Comparison of ENCODE assay signal across 1 cellular context in the genomic region with DNA sequence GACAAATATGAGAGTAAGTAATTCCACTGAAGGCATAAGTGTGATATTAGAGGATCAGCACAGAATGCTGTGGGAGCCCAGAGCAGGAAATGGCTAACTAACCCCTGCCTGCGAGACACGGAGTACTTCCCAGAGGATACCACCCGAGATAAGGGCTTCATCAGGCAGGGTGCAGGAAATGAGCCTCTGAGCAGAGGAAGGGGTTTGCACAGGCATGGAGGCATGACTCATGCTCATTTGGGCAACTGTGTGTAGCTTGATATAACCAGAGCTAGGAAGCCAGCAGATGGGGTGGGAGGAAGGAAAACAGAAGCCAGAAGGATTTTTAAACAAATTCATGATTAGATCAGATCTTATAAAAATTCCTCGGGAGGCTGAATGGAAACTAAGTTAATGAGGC.
TF ChIP-seq lines count a peak whose summit lies in the region.

No MANE protein-coding gene starts in this region.

TF ChIP-seq in HepG2, 621 proteins besides CTCF, POLR2A, EP300 and RAD21 (continued from another document):
- TF ChIP-seq, protein P1, sequence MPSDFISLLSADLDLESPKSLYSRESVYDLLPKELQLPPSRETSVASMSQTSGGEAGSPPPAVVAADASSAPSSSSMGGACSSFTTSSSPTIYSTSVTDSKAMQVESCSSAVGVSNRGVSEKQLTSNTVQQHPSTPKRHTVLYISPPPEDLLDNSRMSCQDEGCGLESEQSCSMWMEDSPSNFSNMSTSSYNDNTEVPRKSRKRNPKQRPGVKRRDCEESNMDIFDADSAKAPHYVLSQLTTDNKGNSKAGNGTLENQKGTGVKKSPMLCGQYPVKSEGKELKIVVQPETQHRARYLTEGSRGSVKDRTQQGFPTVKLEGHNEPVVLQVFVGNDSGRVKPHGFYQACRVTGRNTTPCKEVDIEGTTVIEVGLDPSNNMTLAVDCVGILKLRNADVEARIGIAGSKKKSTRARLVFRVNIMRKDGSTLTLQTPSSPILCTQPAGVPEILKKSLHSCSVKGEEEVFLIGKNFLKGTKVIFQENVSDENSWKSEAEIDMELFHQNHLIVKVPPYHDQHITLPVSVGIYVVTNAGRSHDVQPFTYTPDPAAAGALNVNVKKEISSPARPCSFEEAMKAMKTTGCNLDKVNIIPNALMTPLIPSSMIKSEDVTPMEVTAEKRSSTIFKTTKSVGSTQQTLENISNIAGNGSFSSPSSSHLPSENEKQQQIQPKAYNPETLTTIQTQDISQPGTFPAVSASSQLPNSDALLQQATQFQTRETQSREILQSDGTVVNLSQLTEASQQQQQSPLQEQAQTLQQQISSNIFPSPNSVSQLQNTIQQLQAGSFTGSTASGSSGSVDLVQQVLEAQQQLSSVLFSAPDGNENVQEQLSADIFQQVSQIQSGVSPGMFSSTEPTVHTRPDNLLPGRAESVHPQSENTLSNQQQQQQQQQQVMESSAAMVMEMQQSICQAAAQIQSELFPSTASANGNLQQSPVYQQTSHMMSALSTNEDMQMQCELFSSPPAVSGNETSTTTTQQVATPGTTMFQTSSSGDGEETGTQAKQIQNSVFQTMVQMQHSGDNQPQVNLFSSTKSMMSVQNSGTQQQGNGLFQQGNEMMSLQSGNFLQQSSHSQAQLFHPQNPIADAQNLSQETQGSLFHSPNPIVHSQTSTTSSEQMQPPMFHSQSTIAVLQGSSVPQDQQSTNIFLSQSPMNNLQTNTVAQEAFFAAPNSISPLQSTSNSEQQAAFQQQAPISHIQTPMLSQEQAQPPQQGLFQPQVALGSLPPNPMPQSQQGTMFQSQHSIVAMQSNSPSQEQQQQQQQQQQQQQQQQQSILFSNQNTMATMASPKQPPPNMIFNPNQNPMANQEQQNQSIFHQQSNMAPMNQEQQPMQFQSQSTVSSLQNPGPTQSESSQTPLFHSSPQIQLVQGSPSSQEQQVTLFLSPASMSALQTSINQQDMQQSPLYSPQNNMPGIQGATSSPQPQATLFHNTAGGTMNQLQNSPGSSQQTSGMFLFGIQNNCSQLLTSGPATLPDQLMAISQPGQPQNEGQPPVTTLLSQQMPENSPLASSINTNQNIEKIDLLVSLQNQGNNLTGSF (CRISPR knock-in tag; IDR thresholded peaks at IDR 0.05) = no peak
- TF ChIP-seq FOXM1 (CRISPR knock-in tag; IDR thresholded peaks at IDR 0.05) = no peak
- TF ChIP-seq, protein P2, sequence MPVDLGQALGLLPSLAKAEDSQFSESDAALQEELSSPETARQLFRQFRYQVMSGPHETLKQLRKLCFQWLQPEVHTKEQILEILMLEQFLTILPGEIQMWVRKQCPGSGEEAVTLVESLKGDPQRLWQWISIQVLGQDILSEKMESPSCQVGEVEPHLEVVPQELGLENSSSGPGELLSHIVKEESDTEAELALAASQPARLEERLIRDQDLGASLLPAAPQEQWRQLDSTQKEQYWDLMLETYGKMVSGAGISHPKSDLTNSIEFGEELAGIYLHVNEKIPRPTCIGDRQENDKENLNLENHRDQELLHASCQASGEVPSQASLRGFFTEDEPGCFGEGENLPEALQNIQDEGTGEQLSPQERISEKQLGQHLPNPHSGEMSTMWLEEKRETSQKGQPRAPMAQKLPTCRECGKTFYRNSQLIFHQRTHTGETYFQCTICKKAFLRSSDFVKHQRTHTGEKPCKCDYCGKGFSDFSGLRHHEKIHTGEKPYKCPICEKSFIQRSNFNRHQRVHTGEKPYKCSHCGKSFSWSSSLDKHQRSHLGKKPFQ (CRISPR knock-in tag; IDR thresholded peaks at IDR 0.05; ENCODE audit: insufficient replicate concordance) = no peak
- TF ChIP-seq MIXL1 (CRISPR knock-in tag; IDR thresholded peaks at IDR 0.05) = no peak
- TF ChIP-seq, protein P3, sequence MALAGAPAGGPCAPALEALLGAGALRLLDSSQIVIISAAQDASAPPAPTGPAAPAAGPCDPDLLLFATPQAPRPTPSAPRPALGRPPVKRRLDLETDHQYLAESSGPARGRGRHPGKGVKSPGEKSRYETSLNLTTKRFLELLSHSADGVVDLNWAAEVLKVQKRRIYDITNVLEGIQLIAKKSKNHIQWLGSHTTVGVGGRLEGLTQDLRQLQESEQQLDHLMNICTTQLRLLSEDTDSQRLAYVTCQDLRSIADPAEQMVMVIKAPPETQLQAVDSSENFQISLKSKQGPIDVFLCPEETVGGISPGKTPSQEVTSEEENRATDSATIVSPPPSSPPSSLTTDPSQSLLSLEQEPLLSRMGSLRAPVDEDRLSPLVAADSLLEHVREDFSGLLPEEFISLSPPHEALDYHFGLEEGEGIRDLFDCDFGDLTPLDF (CRISPR knock-in tag; IDR thresholded peaks at IDR 0.05) = no peak
- TF ChIP-seq KDM1A (CRISPR knock-in tag; IDR thresholded peaks at IDR 0.05) = no peak
TF ChIP-seq in HepG2: peak in this region for 0.
